Comparison of ENCODE assay signal across 1 cellular context in the genomic region with DNA sequence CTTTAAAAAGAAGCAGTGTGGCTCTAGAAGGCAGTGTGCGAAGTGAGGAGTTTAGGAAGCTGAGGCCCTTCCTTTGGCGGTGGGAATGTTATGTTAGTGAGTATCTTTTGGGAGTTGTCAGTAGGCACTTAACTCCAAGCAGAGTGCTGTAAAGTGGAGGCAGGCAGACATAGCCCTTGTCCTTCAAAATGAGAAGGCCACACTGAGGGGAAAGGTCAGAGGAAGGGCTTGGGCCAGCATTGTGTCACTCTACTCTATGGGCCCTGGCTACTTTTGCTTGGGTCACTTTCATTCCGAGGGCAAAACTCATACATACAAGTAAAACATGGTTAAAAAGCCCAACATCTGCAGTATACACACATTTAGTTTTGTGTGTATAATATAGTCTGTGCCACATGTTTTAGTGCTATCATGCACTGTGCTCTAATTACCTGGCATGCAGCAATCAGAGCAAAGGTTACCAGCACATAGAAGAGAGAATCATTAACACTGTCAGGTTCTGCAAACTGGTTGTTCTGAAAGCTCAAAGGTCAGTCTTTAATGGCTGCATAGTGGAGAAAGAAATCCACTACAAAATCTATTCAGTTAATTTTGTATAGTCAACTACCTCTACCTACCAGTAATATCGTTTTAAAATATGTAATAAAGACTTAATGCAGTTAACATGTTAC.
TF ChIP-seq lines count a peak whose summit lies in the region.

No MANE protein-coding gene starts in this region.

TF ChIP-seq in HepG2, 621 proteins besides CTCF, POLR2A, EP300 and RAD21 (continued from another document and continues in another):
- TF ChIP-seq PPARG (CRISPR knock-in tag; conservative IDR thresholded peaks at IDR 0.05) (peak; percentile 94), NCOR1 (IDR thresholded peaks at IDR 0.05; ENCODE audit: borderline replicate concordance, low read length) (peak; percentile 75), POGZ (CRISPR knock-in tag; IDR thresholded peaks at IDR 0.05) (peak; percentile 24; the same call in 1 of the 2 replicates), SUZ12 (IDR thresholded peaks at IDR 0.05; ENCODE audit: low read depth, low read length) (no peak), ZNF816 (CRISPR knock-in tag; IDR thresholded peaks at IDR 0.05; ENCODE audit: borderline replicate concordance) (no peak), HDAC1 (CRISPR knock-in tag; IDR thresholded peaks at IDR 0.05) (no peak), GATAD2A (CRISPR knock-in tag; IDR thresholded peaks at IDR 0.05) (peak; percentile 25; the same call in 1 of the 2 replicates), ZNF891 (CRISPR knock-in tag; IDR thresholded peaks at IDR 0.05) (no peak), KDM6A (CRISPR knock-in tag; IDR thresholded peaks at IDR 0.05; ENCODE audit: low read depth) (0 out of 2 replicates have a peak, but pooled peaks have one; percentile 14), SMYD3 (CRISPR knock-in tag; IDR thresholded peaks at IDR 0.05) (no peak), EHMT2 (IDR thresholded peaks at IDR 0.05; ENCODE audit: borderline replicate concordance, low read depth, low read length) (peak; percentile 49; the same call in 1 of the 2 replicates), DR1 (CRISPR knock-in tag; IDR thresholded peaks at IDR 0.05) (no peak), ZNF331 (CRISPR knock-in tag; IDR thresholded peaks at IDR 0.05) (peak; percentile 100)
- TF ChIP-seq, protein P1, sequence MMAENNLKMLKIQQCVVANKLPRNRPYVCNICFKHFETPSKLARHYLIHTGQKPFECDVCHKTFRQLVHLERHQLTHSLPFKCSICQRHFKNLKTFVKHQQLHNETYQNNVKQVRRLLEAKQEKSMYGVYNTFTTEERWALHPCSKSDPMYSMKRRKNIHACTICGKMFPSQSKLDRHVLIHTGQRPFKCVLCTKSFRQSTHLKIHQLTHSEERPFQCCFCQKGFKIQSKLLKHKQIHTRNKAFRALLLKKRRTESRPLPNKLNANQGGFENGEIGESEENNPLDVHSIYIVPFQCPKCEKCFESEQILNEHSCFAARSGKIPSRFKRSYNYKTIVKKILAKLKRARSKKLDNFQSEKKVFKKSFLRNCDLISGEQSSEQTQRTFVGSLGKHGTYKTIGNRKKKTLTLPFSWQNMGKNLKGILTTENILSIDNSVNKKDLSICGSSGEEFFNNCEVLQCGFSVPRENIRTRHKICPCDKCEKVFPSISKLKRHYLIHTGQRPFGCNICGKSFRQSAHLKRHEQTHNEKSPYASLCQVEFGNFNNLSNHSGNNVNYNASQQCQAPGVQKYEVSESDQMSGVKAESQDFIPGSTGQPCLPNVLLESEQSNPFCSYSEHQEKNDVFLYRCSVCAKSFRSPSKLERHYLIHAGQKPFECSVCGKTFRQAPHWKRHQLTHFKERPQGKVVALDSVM (CRISPR knock-in tag; IDR thresholded peaks at IDR 0.05): 0 out of 2 replicates have a peak, but pooled peaks have one; percentile 32
- TF ChIP-seq, protein P2, sequence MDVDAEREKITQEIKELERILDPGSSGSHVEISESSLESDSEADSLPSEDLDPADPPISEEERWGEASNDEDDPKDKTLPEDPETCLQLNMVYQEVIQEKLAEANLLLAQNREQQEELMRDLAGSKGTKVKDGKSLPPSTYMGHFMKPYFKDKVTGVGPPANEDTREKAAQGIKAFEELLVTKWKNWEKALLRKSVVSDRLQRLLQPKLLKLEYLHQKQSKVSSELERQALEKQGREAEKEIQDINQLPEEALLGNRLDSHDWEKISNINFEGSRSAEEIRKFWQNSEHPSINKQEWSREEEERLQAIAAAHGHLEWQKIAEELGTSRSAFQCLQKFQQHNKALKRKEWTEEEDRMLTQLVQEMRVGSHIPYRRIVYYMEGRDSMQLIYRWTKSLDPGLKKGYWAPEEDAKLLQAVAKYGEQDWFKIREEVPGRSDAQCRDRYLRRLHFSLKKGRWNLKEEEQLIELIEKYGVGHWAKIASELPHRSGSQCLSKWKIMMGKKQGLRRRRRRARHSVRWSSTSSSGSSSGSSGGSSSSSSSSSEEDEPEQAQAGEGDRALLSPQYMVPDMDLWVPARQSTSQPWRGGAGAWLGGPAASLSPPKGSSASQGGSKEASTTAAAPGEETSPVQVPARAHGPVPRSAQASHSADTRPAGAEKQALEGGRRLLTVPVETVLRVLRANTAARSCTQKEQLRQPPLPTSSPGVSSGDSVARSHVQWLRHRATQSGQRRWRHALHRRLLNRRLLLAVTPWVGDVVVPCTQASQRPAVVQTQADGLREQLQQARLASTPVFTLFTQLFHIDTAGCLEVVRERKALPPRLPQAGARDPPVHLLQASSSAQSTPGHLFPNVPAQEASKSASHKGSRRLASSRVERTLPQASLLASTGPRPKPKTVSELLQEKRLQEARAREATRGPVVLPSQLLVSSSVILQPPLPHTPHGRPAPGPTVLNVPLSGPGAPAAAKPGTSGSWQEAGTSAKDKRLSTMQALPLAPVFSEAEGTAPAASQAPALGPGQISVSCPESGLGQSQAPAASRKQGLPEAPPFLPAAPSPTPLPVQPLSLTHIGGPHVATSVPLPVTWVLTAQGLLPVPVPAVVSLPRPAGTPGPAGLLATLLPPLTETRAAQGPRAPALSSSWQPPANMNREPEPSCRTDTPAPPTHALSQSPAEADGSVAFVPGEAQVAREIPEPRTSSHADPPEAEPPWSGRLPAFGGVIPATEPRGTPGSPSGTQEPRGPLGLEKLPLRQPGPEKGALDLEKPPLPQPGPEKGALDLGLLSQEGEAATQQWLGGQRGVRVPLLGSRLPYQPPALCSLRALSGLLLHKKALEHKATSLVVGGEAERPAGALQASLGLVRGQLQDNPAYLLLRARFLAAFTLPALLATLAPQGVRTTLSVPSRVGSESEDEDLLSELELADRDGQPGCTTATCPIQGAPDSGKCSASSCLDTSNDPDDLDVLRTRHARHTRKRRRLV (CRISPR knock-in tag; IDR thresholded peaks at IDR 0.05): no peak
- TF ChIP-seq, protein P3, sequence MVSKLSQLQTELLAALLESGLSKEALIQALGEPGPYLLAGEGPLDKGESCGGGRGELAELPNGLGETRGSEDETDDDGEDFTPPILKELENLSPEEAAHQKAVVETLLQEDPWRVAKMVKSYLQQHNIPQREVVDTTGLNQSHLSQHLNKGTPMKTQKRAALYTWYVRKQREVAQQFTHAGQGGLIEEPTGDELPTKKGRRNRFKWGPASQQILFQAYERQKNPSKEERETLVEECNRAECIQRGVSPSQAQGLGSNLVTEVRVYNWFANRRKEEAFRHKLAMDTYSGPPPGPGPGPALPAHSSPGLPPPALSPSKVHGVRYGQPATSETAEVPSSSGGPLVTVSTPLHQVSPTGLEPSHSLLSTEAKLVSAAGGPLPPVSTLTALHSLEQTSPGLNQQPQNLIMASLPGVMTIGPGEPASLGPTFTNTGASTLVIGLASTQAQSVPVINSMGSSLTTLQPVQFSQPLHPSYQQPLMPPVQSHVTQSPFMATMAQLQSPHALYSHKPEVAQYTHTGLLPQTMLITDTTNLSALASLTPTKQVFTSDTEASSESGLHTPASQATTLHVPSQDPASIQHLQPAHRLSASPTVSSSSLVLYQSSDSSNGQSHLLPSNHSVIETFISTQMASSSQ (IDR thresholded peaks at IDR 0.05; ENCODE audit: low read depth): 0 out of 2 replicates have a peak, but pooled peaks have one; percentile 33
- TF ChIP-seq, protein P3 (CRISPR knock-in tag; IDR thresholded peaks at IDR 0.05; ENCODE audit: borderline replicate concordance): no peak
- TF ChIP-seq, protein P4, sequence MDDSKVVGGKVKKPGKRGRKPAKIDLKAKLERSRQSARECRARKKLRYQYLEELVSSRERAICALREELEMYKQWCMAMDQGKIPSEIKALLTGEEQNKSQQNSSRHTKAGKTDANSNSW (CRISPR knock-in tag; IDR thresholded peaks at IDR 0.05; ENCODE audit: borderline replicate concordance): no peak
- TF ChIP-seq, protein P5, sequence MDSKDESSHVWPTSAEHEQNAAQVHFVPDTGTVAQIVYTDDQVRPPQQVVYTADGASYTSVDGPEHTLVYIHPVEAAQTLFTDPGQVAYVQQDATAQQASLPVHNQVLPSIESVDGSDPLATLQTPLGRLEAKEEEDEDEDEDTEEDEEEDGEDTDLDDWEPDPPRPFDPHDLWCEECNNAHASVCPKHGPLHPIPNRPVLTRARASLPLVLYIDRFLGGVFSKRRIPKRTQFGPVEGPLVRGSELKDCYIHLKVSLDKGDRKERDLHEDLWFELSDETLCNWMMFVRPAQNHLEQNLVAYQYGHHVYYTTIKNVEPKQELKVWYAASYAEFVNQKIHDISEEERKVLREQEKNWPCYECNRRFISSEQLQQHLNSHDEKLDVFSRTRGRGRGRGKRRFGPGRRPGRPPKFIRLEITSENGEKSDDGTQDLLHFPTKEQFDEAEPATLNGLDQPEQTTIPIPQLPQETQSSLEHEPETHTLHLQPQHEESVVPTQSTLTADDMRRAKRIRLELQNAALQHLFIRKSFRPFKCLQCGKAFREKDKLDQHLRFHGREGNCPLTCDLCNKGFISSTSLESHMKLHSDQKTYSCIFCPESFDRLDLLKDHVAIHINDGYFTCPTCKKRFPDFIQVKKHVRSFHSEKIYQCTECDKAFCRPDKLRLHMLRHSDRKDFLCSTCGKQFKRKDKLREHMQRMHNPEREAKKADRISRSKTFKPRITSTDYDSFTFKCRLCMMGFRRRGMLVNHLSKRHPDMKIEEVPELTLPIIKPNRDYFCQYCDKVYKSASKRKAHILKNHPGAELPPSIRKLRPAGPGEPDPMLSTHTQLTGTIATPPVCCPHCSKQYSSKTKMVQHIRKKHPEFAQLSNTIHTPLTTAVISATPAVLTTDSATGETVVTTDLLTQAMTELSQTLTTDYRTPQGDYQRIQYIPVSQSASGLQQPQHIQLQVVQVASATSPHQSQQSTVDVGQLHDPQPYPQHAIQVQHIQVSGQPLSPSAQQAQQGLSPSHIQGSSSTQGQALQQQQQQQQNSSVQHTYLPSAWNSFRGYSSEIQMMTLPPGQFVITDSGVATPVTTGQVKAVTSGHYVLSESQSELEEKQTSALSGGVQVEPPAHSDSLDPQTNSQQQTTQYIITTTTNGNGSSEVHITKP (CRISPR knock-in tag; IDR thresholded peaks at IDR 0.05; ENCODE audit: low read depth): no peak
- TF ChIP-seq, protein P6, sequence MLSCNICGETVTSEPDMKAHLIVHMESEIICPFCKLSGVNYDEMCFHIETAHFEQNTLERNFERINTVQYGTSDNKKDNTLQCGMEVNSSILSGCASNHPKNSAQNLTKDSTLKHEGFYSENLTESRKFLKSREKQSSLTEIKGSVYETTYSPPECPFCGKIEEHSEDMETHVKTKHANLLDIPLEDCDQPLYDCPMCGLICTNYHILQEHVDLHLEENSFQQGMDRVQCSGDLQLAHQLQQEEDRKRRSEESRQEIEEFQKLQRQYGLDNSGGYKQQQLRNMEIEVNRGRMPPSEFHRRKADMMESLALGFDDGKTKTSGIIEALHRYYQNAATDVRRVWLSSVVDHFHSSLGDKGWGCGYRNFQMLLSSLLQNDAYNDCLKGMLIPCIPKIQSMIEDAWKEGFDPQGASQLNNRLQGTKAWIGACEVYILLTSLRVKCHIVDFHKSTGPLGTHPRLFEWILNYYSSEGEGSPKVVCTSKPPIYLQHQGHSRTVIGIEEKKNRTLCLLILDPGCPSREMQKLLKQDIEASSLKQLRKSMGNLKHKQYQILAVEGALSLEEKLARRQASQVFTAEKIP (CRISPR knock-in tag; IDR thresholded peaks at IDR 0.05; ENCODE audit: borderline replicate concordance): no peak
- TF ChIP-seq, protein P7, sequence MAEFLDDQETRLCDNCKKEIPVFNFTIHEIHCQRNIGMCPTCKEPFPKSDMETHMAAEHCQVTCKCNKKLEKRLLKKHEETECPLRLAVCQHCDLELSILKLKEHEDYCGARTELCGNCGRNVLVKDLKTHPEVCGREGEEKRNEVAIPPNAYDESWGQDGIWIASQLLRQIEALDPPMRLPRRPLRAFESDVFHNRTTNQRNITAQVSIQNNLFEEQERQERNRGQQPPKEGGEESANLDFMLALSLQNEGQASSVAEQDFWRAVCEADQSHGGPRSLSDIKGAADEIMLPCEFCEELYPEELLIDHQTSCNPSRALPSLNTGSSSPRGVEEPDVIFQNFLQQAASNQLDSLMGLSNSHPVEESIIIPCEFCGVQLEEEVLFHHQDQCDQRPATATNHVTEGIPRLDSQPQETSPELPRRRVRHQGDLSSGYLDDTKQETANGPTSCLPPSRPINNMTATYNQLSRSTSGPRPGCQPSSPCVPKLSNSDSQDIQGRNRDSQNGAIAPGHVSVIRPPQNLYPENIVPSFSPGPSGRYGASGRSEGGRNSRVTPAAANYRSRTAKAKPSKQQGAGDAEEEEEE (CRISPR knock-in tag; IDR thresholded peaks at IDR 0.05; ENCODE audit: borderline replicate concordance): no peak
- TF ChIP-seq, protein P8, sequence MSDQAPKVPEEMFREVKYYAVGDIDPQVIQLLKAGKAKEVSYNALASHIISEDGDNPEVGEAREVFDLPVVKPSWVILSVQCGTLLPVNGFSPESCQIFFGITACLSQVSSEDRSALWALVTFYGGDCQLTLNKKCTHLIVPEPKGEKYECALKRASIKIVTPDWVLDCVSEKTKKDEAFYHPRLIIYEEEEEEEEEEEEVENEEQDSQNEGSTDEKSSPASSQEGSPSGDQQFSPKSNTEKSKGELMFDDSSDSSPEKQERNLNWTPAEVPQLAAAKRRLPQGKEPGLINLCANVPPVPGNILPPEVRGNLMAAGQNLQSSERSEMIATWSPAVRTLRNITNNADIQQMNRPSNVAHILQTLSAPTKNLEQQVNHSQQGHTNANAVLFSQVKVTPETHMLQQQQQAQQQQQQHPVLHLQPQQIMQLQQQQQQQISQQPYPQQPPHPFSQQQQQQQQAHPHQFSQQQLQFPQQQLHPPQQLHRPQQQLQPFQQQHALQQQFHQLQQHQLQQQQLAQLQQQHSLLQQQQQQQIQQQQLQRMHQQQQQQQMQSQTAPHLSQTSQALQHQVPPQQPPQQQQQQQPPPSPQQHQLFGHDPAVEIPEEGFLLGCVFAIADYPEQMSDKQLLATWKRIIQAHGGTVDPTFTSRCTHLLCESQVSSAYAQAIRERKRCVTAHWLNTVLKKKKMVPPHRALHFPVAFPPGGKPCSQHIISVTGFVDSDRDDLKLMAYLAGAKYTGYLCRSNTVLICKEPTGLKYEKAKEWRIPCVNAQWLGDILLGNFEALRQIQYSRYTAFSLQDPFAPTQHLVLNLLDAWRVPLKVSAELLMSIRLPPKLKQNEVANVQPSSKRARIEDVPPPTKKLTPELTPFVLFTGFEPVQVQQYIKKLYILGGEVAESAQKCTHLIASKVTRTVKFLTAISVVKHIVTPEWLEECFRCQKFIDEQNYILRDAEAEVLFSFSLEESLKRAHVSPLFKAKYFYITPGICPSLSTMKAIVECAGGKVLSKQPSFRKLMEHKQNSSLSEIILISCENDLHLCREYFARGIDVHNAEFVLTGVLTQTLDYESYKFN (CRISPR knock-in tag; conservative IDR thresholded peaks at IDR 0.05): 0 out of 2 replicates have a peak, but pooled peaks have one; percentile 37
- TF ChIP-seq, protein P9, sequence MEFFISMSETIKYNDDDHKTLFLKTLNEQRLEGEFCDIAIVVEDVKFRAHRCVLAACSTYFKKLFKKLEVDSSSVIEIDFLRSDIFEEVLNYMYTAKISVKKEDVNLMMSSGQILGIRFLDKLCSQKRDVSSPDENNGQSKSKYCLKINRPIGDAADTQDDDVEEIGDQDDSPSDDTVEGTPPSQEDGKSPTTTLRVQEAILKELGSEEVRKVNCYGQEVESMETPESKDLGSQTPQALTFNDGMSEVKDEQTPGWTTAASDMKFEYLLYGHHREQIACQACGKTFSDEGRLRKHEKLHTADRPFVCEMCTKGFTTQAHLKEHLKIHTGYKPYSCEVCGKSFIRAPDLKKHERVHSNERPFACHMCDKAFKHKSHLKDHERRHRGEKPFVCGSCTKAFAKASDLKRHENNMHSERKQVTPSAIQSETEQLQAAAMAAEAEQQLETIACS (CRISPR knock-in tag; IDR thresholded peaks at IDR 0.05): no peak
